ENCODE assay signal across 1 cellular context in the genomic region with DNA sequence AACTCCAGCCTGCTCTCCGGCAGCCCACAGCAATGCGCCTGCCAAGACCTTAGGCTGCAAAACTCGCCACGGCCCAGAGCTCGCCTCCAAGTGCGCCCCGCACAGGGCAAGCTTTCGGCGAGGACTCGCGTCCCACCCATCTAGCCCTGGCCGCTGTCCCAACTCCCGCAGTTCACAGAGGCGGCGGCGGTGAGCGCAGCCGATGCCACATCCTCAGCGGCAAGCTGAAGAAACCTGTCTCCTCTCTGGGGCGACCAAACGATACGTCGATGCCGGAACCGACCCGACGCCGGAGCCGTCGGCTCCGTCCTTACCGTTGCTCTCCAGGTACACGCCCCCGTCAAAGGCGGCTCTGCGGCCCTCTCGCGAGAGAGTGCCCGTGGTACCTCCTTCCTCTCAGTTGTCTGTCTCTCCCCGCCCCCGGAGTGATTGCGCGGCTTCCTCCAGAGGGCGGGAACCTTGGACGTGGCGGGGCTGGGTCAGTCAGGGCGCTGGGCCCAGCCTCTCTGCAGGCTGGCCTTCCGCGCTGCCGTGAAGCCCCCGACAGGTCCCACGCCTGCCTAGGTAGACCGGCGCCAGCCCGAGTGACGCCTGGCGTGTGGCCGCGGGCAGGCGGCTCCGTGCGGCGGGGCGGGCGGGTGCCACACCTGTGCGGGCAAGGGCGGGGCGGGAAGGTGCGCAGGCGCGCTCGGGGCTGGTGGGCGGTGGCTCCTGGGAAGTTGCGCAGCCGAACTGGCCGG.
TF ChIP-seq lines count a peak whose summit lies in the region.

No MANE protein-coding gene starts in this region.

TF ChIP-seq in HepG2, 621 proteins besides CTCF, POLR2A, EP300 and RAD21 (continued from another document and continues in another):
- TF ChIP-seq ZNF83 (CRISPR knock-in tag; IDR thresholded peaks at IDR 0.05; ENCODE audit: borderline replicate concordance): no peak
- TF ChIP-seq, protein P1, sequence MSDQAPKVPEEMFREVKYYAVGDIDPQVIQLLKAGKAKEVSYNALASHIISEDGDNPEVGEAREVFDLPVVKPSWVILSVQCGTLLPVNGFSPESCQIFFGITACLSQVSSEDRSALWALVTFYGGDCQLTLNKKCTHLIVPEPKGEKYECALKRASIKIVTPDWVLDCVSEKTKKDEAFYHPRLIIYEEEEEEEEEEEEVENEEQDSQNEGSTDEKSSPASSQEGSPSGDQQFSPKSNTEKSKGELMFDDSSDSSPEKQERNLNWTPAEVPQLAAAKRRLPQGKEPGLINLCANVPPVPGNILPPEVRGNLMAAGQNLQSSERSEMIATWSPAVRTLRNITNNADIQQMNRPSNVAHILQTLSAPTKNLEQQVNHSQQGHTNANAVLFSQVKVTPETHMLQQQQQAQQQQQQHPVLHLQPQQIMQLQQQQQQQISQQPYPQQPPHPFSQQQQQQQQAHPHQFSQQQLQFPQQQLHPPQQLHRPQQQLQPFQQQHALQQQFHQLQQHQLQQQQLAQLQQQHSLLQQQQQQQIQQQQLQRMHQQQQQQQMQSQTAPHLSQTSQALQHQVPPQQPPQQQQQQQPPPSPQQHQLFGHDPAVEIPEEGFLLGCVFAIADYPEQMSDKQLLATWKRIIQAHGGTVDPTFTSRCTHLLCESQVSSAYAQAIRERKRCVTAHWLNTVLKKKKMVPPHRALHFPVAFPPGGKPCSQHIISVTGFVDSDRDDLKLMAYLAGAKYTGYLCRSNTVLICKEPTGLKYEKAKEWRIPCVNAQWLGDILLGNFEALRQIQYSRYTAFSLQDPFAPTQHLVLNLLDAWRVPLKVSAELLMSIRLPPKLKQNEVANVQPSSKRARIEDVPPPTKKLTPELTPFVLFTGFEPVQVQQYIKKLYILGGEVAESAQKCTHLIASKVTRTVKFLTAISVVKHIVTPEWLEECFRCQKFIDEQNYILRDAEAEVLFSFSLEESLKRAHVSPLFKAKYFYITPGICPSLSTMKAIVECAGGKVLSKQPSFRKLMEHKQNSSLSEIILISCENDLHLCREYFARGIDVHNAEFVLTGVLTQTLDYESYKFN (CRISPR knock-in tag; conservative IDR thresholded peaks at IDR 0.05): peak; percentile 59
- TF ChIP-seq, protein P2, sequence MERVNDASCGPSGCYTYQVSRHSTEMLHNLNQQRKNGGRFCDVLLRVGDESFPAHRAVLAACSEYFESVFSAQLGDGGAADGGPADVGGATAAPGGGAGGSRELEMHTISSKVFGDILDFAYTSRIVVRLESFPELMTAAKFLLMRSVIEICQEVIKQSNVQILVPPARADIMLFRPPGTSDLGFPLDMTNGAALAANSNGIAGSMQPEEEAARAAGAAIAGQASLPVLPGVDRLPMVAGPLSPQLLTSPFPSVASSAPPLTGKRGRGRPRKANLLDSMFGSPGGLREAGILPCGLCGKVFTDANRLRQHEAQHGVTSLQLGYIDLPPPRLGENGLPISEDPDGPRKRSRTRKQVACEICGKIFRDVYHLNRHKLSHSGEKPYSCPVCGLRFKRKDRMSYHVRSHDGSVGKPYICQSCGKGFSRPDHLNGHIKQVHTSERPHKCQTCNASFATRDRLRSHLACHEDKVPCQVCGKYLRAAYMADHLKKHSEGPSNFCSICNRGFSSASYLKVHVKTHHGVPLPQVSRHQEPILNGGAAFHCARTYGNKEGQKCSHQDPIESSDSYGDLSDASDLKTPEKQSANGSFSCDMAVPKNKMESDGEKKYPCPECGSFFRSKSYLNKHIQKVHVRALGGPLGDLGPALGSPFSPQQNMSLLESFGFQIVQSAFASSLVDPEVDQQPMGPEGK (CRISPR knock-in tag; IDR thresholded peaks at IDR 0.05): peak; percentile 46
- TF ChIP-seq ZNF264 (CRISPR knock-in tag; IDR thresholded peaks at IDR 0.05): no peak
- TF ChIP-seq, protein P3, sequence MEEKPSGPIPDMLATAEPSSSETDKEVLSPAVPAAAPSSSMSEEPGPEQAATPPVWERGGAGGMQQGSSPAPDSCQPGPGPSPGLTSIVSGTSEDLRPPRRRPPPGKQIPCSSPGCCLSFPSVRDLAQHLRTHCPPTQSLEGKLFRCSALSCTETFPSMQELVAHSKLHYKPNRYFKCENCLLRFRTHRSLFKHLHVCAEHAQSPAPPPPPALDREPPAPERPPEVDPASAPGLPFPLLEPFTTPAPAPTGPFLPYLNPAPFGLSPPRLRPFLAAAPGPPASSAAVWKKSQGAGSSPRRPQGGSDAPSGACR (CRISPR knock-in tag; IDR thresholded peaks at IDR 0.05): no peak
- TF ChIP-seq, protein P4, sequence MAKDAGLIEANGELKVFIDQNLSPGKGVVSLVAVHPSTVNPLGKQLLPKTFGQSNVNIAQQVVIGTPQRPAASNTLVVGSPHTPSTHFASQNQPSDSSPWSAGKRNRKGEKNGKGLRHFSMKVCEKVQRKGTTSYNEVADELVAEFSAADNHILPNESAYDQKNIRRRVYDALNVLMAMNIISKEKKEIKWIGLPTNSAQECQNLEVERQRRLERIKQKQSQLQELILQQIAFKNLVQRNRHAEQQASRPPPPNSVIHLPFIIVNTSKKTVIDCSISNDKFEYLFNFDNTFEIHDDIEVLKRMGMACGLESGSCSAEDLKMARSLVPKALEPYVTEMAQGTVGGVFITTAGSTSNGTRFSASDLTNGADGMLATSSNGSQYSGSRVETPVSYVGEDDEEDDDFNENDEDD (CRISPR knock-in tag; IDR thresholded peaks at IDR 0.05; ENCODE audit: borderline replicate concordance): peak; percentile 80; the same call in 1 of the 2 replicates
- TF ChIP-seq, protein P5, sequence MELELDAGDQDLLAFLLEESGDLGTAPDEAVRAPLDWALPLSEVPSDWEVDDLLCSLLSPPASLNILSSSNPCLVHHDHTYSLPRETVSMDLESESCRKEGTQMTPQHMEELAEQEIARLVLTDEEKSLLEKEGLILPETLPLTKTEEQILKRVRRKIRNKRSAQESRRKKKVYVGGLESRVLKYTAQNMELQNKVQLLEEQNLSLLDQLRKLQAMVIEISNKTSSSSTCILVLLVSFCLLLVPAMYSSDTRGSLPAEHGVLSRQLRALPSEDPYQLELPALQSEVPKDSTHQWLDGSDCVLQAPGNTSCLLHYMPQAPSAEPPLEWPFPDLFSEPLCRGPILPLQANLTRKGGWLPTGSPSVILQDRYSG (CRISPR knock-in tag; IDR thresholded peaks at IDR 0.05): 0 out of 2 replicates have a peak, but pooled peaks have one; percentile 53
- TF ChIP-seq ZNF672 (CRISPR knock-in tag; IDR thresholded peaks at IDR 0.05): no peak
- no peak for TF ChIP-seq REXO4 (CRISPR knock-in tag; IDR thresholded peaks at IDR 0.05; ENCODE audit: borderline replicate concordance)
- TF ChIP-seq, protein P6, sequence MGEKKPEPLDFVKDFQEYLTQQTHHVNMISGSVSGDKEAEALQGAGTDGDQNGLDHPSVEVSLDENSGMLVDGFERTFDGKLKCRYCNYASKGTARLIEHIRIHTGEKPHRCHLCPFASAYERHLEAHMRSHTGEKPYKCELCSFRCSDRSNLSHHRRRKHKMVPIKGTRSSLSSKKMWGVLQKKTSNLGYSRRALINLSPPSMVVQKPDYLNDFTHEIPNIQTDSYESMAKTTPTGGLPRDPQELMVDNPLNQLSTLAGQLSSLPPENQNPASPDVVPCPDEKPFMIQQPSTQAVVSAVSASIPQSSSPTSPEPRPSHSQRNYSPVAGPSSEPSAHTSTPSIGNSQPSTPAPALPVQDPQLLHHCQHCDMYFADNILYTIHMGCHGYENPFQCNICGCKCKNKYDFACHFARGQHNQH (CRISPR knock-in tag; IDR thresholded peaks at IDR 0.05): peak; percentile 48; the same call in 1 of the 2 replicates
- TF ChIP-seq HNRNPL (IDR thresholded peaks at IDR 0.05; ENCODE audit: low read depth, low read length): peak; percentile 52; the same call in 1 of the 2 replicates
- TF ChIP-seq POLR2AphosphoS2 (IDR thresholded peaks at IDR 0.05; ENCODE audit: low read depth, low read length): no peak
- TF ChIP-seq, protein P7, sequence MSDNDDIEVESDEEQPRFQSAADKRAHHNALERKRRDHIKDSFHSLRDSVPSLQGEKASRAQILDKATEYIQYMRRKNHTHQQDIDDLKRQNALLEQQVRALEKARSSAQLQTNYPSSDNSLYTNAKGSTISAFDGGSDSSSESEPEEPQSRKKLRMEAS (IDR thresholded peaks at IDR 0.05): peak; percentile 61
- TF ChIP-seq, protein P8, sequence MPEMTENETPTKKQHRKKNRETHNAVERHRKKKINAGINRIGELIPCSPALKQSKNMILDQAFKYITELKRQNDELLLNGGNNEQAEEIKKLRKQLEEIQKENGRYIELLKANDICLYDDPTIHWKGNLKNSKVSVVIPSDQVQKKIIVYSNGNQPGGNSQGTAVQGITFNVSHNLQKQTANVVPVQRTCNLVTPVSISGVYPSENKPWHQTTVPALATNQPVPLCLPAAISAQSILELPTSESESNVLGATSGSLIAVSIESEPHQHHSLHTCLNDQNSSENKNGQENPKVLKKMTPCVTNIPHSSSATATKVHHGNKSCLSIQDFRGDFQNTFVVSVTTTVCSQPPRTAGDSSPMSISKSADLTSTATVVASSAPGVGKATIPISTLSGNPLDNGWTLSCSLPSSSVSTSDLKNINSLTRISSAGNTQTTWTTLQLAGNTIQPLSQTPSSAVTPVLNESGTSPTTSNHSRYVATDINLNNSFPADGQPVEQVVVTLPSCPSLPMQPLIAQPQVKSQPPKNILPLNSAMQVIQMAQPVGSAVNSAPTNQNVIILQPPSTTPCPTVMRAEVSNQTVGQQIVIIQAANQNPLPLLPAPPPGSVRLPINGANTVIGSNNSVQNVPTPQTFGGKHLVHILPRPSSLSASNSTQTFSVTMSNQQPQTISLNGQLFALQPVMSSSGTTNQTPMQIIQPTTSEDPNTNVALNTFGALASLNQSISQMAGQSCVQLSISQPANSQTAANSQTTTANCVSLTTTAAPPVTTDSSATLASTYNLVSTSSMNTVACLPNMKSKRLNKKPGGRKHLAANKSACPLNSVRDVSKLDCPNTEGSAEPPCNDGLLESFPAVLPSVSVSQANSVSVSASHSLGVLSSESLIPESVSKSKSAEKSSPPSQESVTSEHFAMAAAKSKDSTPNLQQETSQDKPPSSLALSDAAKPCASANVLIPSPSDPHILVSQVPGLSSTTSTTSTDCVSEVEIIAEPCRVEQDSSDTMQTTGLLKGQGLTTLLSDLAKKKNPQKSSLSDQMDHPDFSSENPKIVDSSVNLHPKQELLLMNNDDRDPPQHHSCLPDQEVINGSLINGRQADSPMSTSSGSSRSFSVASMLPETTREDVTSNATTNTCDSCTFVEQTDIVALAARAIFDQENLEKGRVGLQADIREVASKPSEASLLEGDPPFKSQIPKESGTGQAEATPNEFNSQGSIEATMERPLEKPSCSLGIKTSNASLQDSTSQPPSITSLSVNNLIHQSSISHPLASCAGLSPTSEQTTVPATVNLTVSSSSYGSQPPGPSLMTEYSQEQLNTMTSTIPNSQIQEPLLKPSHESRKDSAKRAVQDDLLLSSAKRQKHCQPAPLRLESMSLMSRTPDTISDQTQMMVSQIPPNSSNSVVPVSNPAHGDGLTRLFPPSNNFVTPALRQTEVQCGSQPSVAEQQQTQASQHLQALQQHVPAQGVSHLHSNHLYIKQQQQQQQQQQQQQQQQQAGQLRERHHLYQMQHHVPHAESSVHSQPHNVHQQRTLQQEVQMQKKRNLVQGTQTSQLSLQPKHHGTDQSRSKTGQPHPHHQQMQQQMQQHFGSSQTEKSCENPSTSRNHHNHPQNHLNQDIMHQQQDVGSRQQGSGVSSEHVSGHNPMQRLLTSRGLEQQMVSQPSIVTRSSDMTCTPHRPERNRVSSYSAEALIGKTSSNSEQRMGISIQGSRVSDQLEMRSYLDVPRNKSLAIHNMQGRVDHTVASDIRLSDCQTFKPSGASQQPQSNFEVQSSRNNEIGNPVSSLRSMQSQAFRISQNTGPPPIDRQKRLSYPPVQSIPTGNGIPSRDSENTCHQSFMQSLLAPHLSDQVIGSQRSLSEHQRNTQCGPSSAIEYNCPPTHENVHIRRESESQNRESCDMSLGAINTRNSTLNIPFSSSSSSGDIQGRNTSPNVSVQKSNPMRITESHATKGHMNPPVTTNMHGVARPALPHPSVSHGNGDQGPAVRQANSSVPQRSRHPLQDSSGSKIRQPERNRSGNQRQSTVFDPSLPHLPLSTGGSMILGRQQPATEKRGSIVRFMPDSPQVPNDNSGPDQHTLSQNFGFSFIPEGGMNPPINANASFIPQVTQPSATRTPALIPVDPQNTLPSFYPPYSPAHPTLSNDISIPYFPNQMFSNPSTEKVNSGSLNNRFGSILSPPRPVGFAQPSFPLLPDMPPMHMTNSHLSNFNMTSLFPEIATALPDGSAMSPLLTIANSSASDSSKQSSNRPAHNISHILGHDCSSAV (CRISPR knock-in tag; IDR thresholded peaks at IDR 0.05; ENCODE audit: borderline replicate concordance): no peak; the same call in 1 of the 2 replicates
- peak; percentile 72 for TF ChIP-seq ZNF124 (CRISPR knock-in tag; IDR thresholded peaks at IDR 0.05)
- no peak for TF ChIP-seq MTF1 (CRISPR knock-in tag; IDR thresholded peaks at IDR 0.05)
- no peak; the same call in 1 of the 2 replicates for TF ChIP-seq SP2 (CRISPR knock-in tag; IDR thresholded peaks at IDR 0.05)
- TF ChIP-seq HNRNPK (IDR thresholded peaks at IDR 0.05; ENCODE audit: low read depth, low read length, poor library complexity, severe bottlenecking): peak; percentile 13
- TF ChIP-seq, protein P9, sequence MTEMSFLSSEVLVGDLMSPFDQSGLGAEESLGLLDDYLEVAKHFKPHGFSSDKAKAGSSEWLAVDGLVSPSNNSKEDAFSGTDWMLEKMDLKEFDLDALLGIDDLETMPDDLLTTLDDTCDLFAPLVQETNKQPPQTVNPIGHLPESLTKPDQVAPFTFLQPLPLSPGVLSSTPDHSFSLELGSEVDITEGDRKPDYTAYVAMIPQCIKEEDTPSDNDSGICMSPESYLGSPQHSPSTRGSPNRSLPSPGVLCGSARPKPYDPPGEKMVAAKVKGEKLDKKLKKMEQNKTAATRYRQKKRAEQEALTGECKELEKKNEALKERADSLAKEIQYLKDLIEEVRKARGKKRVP (CRISPR knock-in tag; IDR thresholded peaks at IDR 0.05): peak in 1 of 2 experiments; percentile 74; a peak in 2 of 4 replicates
- peak; percentile 72; the same call in 1 of the 2 replicates for TF ChIP-seq YEATS2 (CRISPR knock-in tag; IDR thresholded peaks at IDR 0.05; ENCODE audit: borderline replicate concordance)
- peak; percentile 66; the same call in 1 of the 2 replicates for TF ChIP-seq ZNF296 (CRISPR knock-in tag; conservative IDR thresholded peaks at IDR 0.05)
- no peak for TF ChIP-seq SRSF9 (IDR thresholded peaks at IDR 0.05; ENCODE audit: borderline replicate concordance, insufficient read depth, low read depth, low read length, poor library complexity, severe bottlenecking)
- peak; percentile 79 for TF ChIP-seq AGO1 (IDR thresholded peaks at IDR 0.05; ENCODE audit: low read depth, low read length, poor library complexity, severe bottlenecking)
- no peak for TF ChIP-seq NFIB (CRISPR knock-in tag; IDR thresholded peaks at IDR 0.05; ENCODE audit: borderline replicate concordance)
- TF ChIP-seq SMC3 (IDR thresholded peaks at IDR 0.05; ENCODE audit: low read length): no peak
- no peak for TF ChIP-seq NCOA5 (CRISPR knock-in tag; IDR thresholded peaks at IDR 0.05)
- no peak for TF ChIP-seq GPN1 (CRISPR knock-in tag; IDR thresholded peaks at IDR 0.05; ENCODE audit: borderline replicate concordance)
- TF ChIP-seq, protein P10, sequence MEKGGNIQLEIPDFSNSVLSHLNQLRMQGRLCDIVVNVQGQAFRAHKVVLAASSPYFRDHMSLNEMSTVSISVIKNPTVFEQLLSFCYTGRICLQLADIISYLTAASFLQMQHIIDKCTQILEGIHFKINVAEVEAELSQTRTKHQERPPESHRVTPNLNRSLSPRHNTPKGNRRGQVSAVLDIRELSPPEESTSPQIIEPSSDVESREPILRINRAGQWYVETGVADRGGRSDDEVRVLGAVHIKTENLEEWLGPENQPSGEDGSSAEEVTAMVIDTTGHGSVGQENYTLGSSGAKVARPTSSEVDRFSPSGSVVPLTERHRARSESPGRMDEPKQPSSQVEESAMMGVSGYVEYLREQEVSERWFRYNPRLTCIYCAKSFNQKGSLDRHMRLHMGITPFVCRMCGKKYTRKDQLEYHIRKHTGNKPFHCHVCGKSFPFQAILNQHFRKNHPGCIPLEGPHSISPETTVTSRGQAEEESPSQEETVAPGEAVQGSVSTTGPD (CRISPR knock-in tag; IDR thresholded peaks at IDR 0.05): 0 out of 2 replicates have a peak, but pooled peaks have one; percentile 41
- TF ChIP-seq ZNF572 (CRISPR knock-in tag; IDR thresholded peaks at IDR 0.05): peak; percentile 86
